In genomic region chr13:76378767-76379166, GRCh38 we compare ENCODE assay signal across 22 cellular contexts.
"Had no signal": no experiment of that assay in that cellular context is flagged by ENCODE, and none has a peak within 500 bp of the region (broad histone marks: within the 10 kb centered on the region; RNA-seq: fewer than 3 reads in every experiment).

No MANE protein-coding gene starts in this region.

- ATAC-seq: activated CD8-positive, alpha-beta T cell treated with anti-CD3 and anti-CD28 coated beads for 36 hours; left lung; lower lobe of right lung; mucosa of descending colon; natural killer cell treated with Interleukin-12 subunit alpha and Interleukin-12 subunit beta and Interleukin-15 and Interleukin-18, amount 100 ng/mL, for 72 hours; right cardiac atrium; stimulated activated naive CD8-positive, alpha-beta T cell treated with anti-CD3 and anti-CD28 coated beads, Interleukin-15, Interleukin-2, amounts not matched to agents 100 U/mL and 50 U/mL, for 24 hours had no signal

- DNase-seq: activated B cell treated with CpG ODN at 0.5 μM for 24 hours; activated CD4-positive, alpha-beta T cell treated with anti-CD3 and anti-CD28 coated beads, Interleukin-2, amount 50 U/mL, for 1 hour; activated CD8-positive, alpha-beta T cell treated with anti-CD3 and anti-CD28 coated beads for 36 hours; activated naive CD4-positive, alpha-beta T cell treated with Interleukin-2 at 50 U/mL for 16 hours; activated T-cell treated with anti-CD3 and anti-CD28 coated beads, Interleukin-2, amount 50 U/mL, for 48 hours; anterior cingulate cortex; dermis blood vessel endothelial cell; effector CD4-positive, alpha-beta T cell; esophagus squamous epithelium; foreskin melanocyte; left lung; lower lobe of right lung; mucosa of descending colon; posterior cingulate gyrus; right cardiac atrium; spleen; stimulated activated naive CD8-positive, alpha-beta T cell treated with anti-CD3 and anti-CD28 coated beads, Interleukin-15, Interleukin-2, amounts not matched to agents 100 U/mL and 50 U/mL, for 24 hours; T-helper 9 cell; testis; transverse colon; uterus had no signal
